ENCODE assay signal across 26 cellular contexts in genomic region chr1:226571901-226572300, GRCh38. TPM values are rescaled to one million over a fixed set of nuclear protein-coding genes. Genes with fewer than 3 reads are reported as not detected.
DNase-seq lines count a peak whose midpoint lies in the region; ATAC-seq and TF ChIP-seq lines count a peak whose summit lies in the region.
"Had no signal": no experiment of that assay in that cellular context is flagged by ENCODE, and none has a peak within 500 bp of the region (broad histone marks: within the 10 kb centered on the region; RNA-seq: fewer than 3 reads in every experiment).

No MANE protein-coding gene starts in this region.

- no peak for TF ChIP-seq CTCF in spleen (IDR thresholded peaks at IDR 0.05 in 8 of 11, conservative IDR thresholded peaks at IDR 0.05 in 3 of 11)

- H3K9me3 ChIP-seq in spleen, result no peaks in the 10 kb centered on the region

- no peaks in the 10 kb centered on the region for H3K27me3 ChIP-seq in spleen (replicated peaks in 1 of 7)

- no peak overlapping the region for H3K4me3 ChIP-seq in spleen

- no peak overlapping the region for H3K27ac ChIP-seq in spleen
- H3K27ac ChIP-seq: 22Rv1, C4-2B had no signal

- intact Hi-C loops in spleen (cut with DNase I; ENCODE audit: low total_unique reads), result no loop called here

- no peaks in the 10 kb centered on the region for H3K36me3 ChIP-seq in spleen

- no peak for TF ChIP-seq POLR2A in spleen (IDR thresholded peaks at IDR 0.05)

- 76 to 87% (median 79%) methylated on average over 6 of the region's 6 CpGs for WGBS in spleen, 5 donors

- DNase-seq in DMS153 (lab: John Stamatoyannopoulos, UW) (peak; percentile 70), DMS153 treated with DMSO at 0.1 percent for 48 hours (lab: John Stamatoyannopoulos, UW; ENCODE audit: unreplicated experiment) (no peak), NCI-H2107 treated with DMSO at 0.1 percent for 48 hours (lab: John Stamatoyannopoulos, UW; ENCODE audit: unreplicated experiment) (peak; percentile 93), NCI-H510A treated with DMSO at 0.1 percent for 48 hours (lab: John Stamatoyannopoulos, UW) (peak; percentile 60), spleen (peak; percentile 34)
- DNase-seq: Calu3; CD8-positive, alpha-beta T cell; GF-D8; KBM-7; MV-4-11; NCI-H1105; NCI-H1436 treated with DMSO at 0.1 percent for 48 hours; NCI-H187 treated with DMSO at 0.1 percent for 48 hours; NCI-H2171; NCI-H226; NCI-H526; NCI-H82; RPMI8226; SHP77; T-cell had no signal

- no peak for ATAC-seq in HG03378 (IDR thresholded peaks at IDR 0.05; ENCODE audit: unreplicated experiment)
- no peak for ATAC-seq in HG02885 (IDR thresholded peaks at IDR 0.05; ENCODE audit: poor library complexity, unreplicated experiment)
- no peak for ATAC-seq in HG02970 (IDR thresholded peaks at IDR 0.05; ENCODE audit: low FRiP score, unreplicated experiment)
- ATAC-seq: CD8-positive, alpha-beta T cell; T-cell had no signal

- no peaks in the 10 kb centered on the region for H3K4me1 ChIP-seq in spleen

RNA-seq across cellular contexts. Expression of gene STUM, which starts 23.3 kb away (rescaled TPM):
- 1 to 10 TPM in 1 of 7 donors, under 1 TPM in 6; 0.22 to 2.8 (median 0.51) TPM for total RNA-seq in spleen
- polyA plus RNA-seq in spleen, result under 1 TPM; 0.11 to 0.53 (median 0.45) TPM
- total RNA-seq: Calu3; CD8-positive, alpha-beta T cell; LHCN-M2 had no signal
